1 cellular context compared by ENCODE assay signal in the genomic region with DNA sequence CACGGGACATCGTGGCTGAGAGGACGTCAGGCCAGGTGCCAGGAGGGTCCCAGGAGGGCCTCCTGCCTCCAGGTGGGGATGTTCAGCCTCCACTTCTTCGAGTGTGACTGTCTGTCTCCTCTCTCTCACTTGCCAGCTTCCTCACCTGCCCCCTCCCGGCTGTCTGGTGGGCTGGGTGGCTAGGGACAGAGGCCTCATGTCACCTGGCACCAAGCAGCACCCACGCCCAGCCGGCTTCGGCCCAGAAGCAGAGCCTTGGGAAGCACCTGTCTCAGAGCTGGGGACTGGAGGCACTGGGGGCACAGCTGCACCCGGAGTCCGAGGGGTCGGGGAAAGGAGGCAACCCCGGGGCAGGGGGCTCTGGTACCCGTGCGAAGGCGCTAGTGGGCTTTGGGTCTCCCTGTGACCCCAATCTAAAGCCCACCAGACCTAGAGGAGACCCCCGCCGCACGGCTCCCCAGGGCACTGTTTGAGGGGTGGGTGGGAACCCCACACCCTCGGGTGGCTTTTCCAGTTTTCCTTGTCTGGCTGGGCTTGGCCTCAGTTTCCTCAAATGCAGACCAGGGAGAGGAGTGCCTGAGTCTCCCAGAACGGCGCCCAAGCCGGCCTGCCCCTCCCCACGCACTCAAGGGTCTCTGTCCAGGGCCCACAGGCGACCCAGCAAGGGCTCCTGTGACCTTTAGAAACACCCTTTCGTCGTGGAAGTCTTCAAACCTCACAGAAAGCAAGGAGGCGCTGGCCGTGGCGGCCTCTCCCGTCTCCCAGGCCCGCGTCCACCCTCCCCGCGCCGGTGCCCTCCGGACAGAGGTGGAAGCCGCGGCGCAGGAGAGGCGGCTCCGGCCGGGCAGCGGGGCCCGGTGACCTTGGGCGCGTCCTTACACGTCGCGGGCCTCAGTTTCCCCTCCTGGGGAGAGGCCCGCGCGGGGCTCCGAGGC.
TF ChIP-seq lines count a peak whose summit lies in the region.

No MANE protein-coding gene starts in this region.

TF ChIP-seq in K562, 482 proteins besides CTCF, POLR2A, EP300 and RAD21 (continues in another document):
- TF ChIP-seq ZNF696 (CRISPR knock-in tag; conservative IDR thresholded peaks at IDR 0.05) (no peak), POLR2G (IDR thresholded peaks at IDR 0.05; ENCODE audit: low read depth, low read length) (peak; percentile 23; the same call in 1 of the 2 replicates), CCNT2 (IDR thresholded peaks at IDR 0.05; ENCODE audit: borderline replicate concordance, extremely low read depth, insufficient read length, low read depth, low read length) (no peak), PPARD (CRISPR knock-in tag; IDR thresholded peaks at IDR 0.05) (no peak), ZBTB49 (CRISPR knock-in tag; IDR thresholded peaks at IDR 0.05; ENCODE audit: borderline replicate concordance) (no peak), TAF1 (IDR thresholded peaks at IDR 0.05; ENCODE audit: control insufficient read depth, extremely low read depth, insufficient read depth, low read length, severe bottlenecking) (no peak), TFAP4 (CRISPR knock-in tag; IDR thresholded peaks at IDR 0.05; ENCODE audit: borderline replicate concordance) (no peak), TCF3 (CRISPR knock-in tag; IDR thresholded peaks at IDR 0.05) (no peak), U2AF1 (optimal IDR thresholded peaks at IDR 0.05; ENCODE audit: low read depth, low read length) (no peak), NCOA4 (IDR thresholded peaks at IDR 0.05; ENCODE audit: partially characterized antibody) (no peak), BCLAF1 (IDR thresholded peaks at IDR 0.05; ENCODE audit: borderline replicate concordance in 1 of 2, control insufficient read depth in 1 of 2, low read depth in 2 of 2, low read length in 1 of 2) (no peak), POLR2AphosphoS2 (IDR thresholded peaks at IDR 0.05; ENCODE audit: low read length) (no peak), ESRRA (IDR thresholded peaks at IDR 0.05; ENCODE audit: borderline replicate concordance, low read depth) (peak; percentile 91), POLR2B (IDR thresholded peaks at IDR 0.05; ENCODE audit: low read depth, partially characterized antibody) (no peak), CXXC5 (CRISPR knock-in tag; IDR thresholded peaks at IDR 0.05) (no peak), HMGN3 (IDR thresholded peaks at IDR 0.05; ENCODE audit: borderline replicate concordance, extremely low read depth, insufficient read length, low read depth, low read length) (no peak), CCAR2 (IDR thresholded peaks at IDR 0.05; ENCODE audit: low read depth, low read length) (no peak), NR3C1 (CRISPR knock-in tag; IDR thresholded peaks at IDR 0.05) (no peak), SP2 (IDR thresholded peaks at IDR 0.05; ENCODE audit: extremely low read depth, low read depth, low read length, poor library complexity, severe bottlenecking) (no peak), RBFOX2 (IDR thresholded peaks at IDR 0.05; ENCODE audit: low read depth, low read length) (0 out of 2 replicates have a peak, but pooled peaks have one; percentile 26), NFE2 (IDR thresholded peaks at IDR 0.05; ENCODE audit: low read depth) (no peak), XRCC3 (IDR thresholded peaks at IDR 0.05) (no peak), NCOA2 (IDR thresholded peaks at IDR 0.05; ENCODE audit: partially characterized antibody in 2 of 2) (no peak), E2F1 (CRISPR knock-in tag; IDR thresholded peaks at IDR 0.05) (no peak), ZEB2 (IDR thresholded peaks at IDR 0.05) (no peak), NFIC (IDR thresholded peaks at IDR 0.05) (no peak), SMAD1 (IDR thresholded peaks at IDR 0.05; ENCODE audit: low read depth, low read length, partially characterized antibody) (no peak), ELF2 (CRISPR knock-in tag; IDR thresholded peaks at IDR 0.05) (no peak), ZKSCAN3 (CRISPR knock-in tag; IDR thresholded peaks at IDR 0.05) (no peak), SIN3B (IDR thresholded peaks at IDR 0.05; ENCODE audit: low read depth) (no peak), ELK3 (CRISPR knock-in tag; IDR thresholded peaks at IDR 0.05) (no peak), STAT5A (IDR thresholded peaks at IDR 0.05; ENCODE audit: borderline replicate concordance, low read length) (no peak), MYBL2 (IDR thresholded peaks at IDR 0.05; ENCODE audit: low read depth) (no peak), MYBL2 (CRISPR knock-in tag; IDR thresholded peaks at IDR 0.05; ENCODE audit: borderline replicate concordance) (no peak), CTBP1 (IDR thresholded peaks at IDR 0.05; ENCODE audit: borderline replicate concordance) (0 out of 2 replicates have a peak, but pooled peaks have one; percentile 11), CREB3L1 (IDR thresholded peaks at IDR 0.05; ENCODE audit: borderline replicate concordance, low read depth) (no peak), SAFB2 (IDR thresholded peaks at IDR 0.05; ENCODE audit: borderline replicate concordance, low read depth, low read length, severe bottlenecking) (no peak), CC2D1A (IDR thresholded peaks at IDR 0.05) (no peak), HNRNPUL1 (IDR thresholded peaks at IDR 0.05; ENCODE audit: low read length) (no peak)
- TF ChIP-seq, protein P1, sequence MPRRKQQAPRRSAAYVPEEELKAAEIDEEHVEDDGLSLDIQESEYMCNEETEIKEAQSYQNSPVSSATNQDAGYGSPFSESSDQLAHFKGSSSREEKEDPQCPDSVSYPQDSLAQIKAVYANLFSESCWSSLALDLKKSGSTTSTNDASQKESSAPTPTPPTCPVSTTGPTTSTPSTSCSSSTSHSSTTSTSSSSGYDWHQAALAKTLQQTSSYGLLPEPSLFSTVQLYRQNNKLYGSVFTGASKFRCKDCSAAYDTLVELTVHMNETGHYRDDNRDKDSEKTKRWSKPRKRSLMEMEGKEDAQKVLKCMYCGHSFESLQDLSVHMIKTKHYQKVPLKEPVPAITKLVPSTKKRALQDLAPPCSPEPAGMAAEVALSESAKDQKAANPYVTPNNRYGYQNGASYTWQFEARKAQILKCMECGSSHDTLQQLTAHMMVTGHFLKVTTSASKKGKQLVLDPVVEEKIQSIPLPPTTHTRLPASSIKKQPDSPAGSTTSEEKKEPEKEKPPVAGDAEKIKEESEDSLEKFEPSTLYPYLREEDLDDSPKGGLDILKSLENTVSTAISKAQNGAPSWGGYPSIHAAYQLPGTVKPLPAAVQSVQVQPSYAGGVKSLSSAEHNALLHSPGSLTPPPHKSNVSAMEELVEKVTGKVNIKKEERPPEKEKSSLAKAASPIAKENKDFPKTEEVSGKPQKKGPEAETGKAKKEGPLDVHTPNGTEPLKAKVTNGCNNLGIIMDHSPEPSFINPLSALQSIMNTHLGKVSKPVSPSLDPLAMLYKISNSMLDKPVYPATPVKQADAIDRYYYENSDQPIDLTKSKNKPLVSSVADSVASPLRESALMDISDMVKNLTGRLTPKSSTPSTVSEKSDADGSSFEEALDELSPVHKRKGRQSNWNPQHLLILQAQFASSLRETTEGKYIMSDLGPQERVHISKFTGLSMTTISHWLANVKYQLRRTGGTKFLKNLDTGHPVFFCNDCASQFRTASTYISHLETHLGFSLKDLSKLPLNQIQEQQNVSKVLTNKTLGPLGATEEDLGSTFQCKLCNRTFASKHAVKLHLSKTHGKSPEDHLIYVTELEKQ (CRISPR knock-in tag; IDR thresholded peaks at IDR 0.05): no peak
- TF ChIP-seq, protein P2, sequence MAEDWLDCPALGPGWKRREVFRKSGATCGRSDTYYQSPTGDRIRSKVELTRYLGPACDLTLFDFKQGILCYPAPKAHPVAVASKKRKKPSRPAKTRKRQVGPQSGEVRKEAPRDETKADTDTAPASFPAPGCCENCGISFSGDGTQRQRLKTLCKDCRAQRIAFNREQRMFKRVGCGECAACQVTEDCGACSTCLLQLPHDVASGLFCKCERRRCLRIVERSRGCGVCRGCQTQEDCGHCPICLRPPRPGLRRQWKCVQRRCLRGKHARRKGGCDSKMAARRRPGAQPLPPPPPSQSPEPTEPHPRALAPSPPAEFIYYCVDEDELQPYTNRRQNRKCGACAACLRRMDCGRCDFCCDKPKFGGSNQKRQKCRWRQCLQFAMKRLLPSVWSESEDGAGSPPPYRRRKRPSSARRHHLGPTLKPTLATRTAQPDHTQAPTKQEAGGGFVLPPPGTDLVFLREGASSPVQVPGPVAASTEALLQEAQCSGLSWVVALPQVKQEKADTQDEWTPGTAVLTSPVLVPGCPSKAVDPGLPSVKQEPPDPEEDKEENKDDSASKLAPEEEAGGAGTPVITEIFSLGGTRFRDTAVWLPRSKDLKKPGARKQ (CRISPR knock-in tag; IDR thresholded peaks at IDR 0.05): no peak
- TF ChIP-seq, protein P3, sequence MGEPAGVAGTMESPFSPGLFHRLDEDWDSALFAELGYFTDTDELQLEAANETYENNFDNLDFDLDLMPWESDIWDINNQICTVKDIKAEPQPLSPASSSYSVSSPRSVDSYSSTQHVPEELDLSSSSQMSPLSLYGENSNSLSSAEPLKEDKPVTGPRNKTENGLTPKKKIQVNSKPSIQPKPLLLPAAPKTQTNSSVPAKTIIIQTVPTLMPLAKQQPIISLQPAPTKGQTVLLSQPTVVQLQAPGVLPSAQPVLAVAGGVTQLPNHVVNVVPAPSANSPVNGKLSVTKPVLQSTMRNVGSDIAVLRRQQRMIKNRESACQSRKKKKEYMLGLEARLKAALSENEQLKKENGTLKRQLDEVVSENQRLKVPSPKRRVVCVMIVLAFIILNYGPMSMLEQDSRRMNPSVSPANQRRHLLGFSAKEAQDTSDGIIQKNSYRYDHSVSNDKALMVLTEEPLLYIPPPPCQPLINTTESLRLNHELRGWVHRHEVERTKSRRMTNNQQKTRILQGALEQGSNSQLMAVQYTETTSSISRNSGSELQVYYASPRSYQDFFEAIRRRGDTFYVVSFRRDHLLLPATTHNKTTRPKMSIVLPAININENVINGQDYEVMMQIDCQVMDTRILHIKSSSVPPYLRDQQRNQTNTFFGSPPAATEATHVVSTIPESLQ (CRISPR knock-in tag; IDR thresholded peaks at IDR 0.05): no peak
